In genomic region chr12:98126637-98127335, GRCh38 we compare ENCODE assay signal across 1 cellular context.
TF ChIP-seq lines count a peak whose summit lies in the region.

No MANE protein-coding gene starts in this region.

TF ChIP-seq in WTC11, 78 proteins besides CTCF, POLR2A, EP300 and RAD21 (continued from another document):
- TF ChIP-seq, protein P1, sequence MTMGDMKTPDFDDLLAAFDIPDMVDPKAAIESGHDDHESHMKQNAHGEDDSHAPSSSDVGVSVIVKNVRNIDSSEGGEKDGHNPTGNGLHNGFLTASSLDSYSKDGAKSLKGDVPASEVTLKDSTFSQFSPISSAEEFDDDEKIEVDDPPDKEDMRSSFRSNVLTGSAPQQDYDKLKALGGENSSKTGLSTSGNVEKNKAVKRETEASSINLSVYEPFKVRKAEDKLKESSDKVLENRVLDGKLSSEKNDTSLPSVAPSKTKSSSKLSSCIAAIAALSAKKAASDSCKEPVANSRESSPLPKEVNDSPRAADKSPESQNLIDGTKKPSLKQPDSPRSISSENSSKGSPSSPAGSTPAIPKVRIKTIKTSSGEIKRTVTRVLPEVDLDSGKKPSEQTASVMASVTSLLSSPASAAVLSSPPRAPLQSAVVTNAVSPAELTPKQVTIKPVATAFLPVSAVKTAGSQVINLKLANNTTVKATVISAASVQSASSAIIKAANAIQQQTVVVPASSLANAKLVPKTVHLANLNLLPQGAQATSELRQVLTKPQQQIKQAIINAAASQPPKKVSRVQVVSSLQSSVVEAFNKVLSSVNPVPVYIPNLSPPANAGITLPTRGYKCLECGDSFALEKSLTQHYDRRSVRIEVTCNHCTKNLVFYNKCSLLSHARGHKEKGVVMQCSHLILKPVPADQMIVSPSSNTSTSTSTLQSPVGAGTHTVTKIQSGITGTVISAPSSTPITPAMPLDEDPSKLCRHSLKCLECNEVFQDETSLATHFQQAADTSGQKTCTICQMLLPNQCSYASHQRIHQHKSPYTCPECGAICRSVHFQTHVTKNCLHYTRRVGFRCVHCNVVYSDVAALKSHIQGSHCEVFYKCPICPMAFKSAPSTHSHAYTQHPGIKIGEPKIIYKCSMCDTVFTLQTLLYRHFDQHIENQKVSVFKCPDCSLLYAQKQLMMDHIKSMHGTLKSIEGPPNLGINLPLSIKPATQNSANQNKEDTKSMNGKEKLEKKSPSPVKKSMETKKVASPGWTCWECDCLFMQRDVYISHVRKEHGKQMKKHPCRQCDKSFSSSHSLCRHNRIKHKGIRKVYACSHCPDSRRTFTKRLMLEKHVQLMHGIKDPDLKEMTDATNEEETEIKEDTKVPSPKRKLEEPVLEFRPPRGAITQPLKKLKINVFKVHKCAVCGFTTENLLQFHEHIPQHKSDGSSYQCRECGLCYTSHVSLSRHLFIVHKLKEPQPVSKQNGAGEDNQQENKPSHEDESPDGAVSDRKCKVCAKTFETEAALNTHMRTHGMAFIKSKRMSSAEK (CRISPR knock-in tag; IDR thresholded peaks at IDR 0.05; ENCODE audit: borderline replicate concordance): no peak
- TF ChIP-seq, protein P2, sequence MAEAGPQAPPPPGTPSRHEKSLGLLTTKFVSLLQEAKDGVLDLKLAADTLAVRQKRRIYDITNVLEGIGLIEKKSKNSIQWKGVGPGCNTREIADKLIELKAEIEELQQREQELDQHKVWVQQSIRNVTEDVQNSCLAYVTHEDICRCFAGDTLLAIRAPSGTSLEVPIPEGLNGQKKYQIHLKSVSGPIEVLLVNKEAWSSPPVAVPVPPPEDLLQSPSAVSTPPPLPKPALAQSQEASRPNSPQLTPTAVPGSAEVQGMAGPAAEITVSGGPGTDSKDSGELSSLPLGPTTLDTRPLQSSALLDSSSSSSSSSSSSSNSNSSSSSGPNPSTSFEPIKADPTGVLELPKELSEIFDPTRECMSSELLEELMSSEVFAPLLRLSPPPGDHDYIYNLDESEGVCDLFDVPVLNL (CRISPR knock-in tag; IDR thresholded peaks at IDR 0.05; ENCODE audit: borderline replicate concordance, low read depth): no peak
- TF ChIP-seq MAX (CRISPR knock-in tag; IDR thresholded peaks at IDR 0.05) (no peak), NR1H2 (CRISPR knock-in tag; IDR thresholded peaks at IDR 0.05) (no peak), CREB1 (CRISPR knock-in tag; IDR thresholded peaks at IDR 0.05) (no peak), USF1 (CRISPR knock-in tag; IDR thresholded peaks at IDR 0.05) (no peak), MXD4 (CRISPR knock-in tag; IDR thresholded peaks at IDR 0.05; ENCODE audit: borderline replicate concordance) (no peak)
- TF ChIP-seq, protein P3, sequence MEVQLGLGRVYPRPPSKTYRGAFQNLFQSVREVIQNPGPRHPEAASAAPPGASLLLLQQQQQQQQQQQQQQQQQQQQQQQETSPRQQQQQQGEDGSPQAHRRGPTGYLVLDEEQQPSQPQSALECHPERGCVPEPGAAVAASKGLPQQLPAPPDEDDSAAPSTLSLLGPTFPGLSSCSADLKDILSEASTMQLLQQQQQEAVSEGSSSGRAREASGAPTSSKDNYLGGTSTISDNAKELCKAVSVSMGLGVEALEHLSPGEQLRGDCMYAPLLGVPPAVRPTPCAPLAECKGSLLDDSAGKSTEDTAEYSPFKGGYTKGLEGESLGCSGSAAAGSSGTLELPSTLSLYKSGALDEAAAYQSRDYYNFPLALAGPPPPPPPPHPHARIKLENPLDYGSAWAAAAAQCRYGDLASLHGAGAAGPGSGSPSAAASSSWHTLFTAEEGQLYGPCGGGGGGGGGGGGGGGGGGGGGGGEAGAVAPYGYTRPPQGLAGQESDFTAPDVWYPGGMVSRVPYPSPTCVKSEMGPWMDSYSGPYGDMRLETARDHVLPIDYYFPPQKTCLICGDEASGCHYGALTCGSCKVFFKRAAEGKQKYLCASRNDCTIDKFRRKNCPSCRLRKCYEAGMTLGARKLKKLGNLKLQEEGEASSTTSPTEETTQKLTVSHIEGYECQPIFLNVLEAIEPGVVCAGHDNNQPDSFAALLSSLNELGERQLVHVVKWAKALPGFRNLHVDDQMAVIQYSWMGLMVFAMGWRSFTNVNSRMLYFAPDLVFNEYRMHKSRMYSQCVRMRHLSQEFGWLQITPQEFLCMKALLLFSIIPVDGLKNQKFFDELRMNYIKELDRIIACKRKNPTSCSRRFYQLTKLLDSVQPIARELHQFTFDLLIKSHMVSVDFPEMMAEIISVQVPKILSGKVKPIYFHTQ (CRISPR knock-in tag; IDR thresholded peaks at IDR 0.05): no peak
- TF ChIP-seq, protein P4, sequence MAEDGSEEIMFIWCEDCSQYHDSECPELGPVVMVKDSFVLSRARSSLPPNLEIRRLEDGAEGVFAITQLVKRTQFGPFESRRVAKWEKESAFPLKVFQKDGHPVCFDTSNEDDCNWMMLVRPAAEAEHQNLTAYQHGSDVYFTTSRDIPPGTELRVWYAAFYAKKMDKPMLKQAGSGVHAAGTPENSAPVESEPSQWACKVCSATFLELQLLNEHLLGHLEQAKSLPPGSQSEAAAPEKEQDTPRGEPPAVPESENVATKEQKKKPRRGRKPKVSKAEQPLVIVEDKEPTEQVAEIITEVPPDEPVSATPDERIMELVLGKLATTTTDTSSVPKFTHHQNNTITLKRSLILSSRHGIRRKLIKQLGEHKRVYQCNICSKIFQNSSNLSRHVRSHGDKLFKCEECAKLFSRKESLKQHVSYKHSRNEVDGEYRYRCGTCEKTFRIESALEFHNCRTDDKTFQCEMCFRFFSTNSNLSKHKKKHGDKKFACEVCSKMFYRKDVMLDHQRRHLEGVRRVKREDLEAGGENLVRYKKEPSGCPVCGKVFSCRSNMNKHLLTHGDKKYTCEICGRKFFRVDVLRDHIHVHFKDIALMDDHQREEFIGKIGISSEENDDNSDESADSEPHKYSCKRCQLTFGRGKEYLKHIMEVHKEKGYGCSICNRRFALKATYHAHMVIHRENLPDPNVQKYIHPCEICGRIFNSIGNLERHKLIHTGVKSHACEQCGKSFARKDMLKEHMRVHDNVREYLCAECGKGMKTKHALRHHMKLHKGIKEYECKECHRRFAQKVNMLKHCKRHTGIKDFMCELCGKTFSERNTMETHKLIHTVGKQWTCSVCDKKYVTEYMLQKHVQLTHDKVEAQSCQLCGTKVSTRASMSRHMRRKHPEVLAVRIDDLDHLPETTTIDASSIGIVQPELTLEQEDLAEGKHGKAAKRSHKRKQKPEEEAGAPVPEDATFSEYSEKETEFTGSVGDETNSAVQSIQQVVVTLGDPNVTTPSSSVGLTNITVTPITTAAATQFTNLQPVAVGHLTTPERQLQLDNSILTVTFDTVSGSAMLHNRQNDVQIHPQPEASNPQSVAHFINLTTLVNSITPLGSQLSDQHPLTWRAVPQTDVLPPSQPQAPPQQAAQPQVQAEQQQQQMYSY (CRISPR knock-in tag; IDR thresholded peaks at IDR 0.05): no peak
- TF ChIP-seq, protein P5, sequence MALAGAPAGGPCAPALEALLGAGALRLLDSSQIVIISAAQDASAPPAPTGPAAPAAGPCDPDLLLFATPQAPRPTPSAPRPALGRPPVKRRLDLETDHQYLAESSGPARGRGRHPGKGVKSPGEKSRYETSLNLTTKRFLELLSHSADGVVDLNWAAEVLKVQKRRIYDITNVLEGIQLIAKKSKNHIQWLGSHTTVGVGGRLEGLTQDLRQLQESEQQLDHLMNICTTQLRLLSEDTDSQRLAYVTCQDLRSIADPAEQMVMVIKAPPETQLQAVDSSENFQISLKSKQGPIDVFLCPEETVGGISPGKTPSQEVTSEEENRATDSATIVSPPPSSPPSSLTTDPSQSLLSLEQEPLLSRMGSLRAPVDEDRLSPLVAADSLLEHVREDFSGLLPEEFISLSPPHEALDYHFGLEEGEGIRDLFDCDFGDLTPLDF (CRISPR knock-in tag; IDR thresholded peaks at IDR 0.05): no peak
- TF ChIP-seq, protein P6, sequence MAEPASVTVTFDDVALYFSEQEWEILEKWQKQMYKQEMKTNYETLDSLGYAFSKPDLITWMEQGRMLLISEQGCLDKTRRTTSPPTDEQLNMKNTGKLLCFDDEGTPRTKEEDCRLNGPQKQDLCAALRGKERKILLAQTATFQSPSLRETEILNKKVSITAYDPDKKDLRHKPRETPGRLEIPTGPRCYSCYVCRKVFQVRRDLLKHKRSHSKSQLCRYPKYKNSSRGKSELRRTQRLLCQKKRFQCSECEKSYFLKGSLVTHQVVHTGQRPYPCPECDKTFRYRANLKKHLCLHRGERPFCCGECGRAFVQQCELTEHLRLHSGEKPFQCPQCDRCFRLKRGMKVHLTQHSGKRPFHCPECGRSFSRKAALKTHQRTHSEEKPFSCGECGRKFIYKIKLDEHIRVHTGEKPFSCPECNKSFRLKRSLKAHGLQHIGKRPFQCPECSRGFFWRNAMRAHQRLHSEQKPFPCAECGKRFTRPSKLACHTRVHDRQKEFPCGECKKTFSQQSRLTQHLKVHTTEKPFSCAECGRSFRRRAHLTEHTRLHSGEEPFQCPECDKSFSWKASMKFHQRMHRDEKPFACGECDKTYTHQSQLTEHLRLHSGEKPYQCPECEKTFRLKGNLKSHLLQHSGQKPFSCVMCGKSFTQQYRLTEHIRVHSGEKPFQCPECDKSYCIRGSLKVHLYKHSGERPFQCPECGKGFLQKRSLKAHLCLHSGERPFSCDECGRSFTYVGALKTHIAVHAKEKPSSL (CRISPR knock-in tag; conservative IDR thresholded peaks at IDR 0.05): no peak
